In the genomic region with DNA sequence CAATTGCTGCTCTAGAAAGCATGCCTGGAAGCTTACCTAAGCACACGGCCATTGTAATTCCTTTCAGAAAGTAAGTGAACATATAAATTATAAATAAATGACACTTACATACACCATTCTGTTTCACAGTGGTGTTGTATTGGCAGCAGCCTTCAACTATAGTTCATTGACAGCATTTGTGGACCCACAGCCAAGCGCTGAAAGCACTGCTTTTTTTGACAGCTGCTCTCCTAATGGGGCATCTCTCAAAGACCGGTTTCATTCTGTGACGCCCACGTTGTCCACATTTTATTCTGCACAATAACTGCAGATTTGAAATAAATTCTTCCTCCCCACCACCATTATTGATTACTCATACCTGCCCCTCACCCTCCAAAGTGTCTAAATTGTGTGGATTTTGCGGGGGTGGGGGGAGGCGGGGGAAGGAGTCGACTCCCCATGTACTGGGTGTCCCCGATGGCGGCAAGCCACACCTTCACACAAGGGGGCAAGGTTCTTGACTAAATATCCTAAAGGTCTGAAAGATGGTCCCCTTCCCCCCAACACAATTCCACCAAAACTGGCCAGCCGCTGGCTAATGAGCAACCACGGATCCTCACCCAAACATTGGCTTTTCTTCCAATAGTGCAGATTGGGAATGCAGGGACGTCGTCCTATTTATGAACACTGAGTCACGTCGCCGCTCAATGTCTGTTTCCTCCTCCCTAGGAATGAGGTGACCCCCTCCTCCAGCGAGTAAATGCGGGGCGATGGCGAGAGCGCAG, we compare ENCODE assay signal across 9 cellular contexts. TPM values are rescaled to one million over a fixed set of nuclear protein-coding genes. Genes with fewer than 3 reads are reported as not detected.
DNase-seq lines count a peak whose midpoint lies in the region; ATAC-seq and TF ChIP-seq lines count a peak whose summit lies in the region.
"Had no signal": no experiment of that assay in that cellular context is flagged by ENCODE, and none has a peak within 500 bp of the region (broad histone marks: within the 10 kb centered on the region; RNA-seq: fewer than 3 reads in every experiment).

No MANE protein-coding gene starts in this region.

- CTCF ChIA-PET in Calu3 (lab: Charles Lee): no interaction called here

- H3K4me1 Mint-ChIP-seq in Calu3 (ENCODE audit: low read depth, unreplicated experiment): no peaks in the 10 kb centered on the region
- peaks cover 5% of the 10 kb centered on the region for H3K4me1 Mint-ChIP-seq in mesothelial cell of epicardium

- H3K36me3 Mint-ChIP-seq in Calu3 (ENCODE audit: insufficient read depth, unreplicated experiment) (peaks cover 15% of the 10 kb centered on the region), mesothelial cell of epicardium (no peaks in the 10 kb centered on the region)

- H3K27ac ChIP-seq in upper lobe of right lung: peak overlapping the region; percentile 81

- peaks cover 14% of the 10 kb centered on the region for H3K4me1 ChIP-seq in upper lobe of right lung

- ATAC-seq in upper lobe of right lung: no peak
- ATAC-seq in HG03378 (IDR thresholded peaks at IDR 0.05; ENCODE audit: unreplicated experiment): no peak
- ATAC-seq in HG03342 (IDR thresholded peaks at IDR 0.05; ENCODE audit: unreplicated experiment): no peak

- H3K9me3 Mint-ChIP-seq in Calu3 (ENCODE audit: low read depth, unreplicated experiment): no peaks in the 10 kb centered on the region
- H3K9me3 Mint-ChIP-seq in mesothelial cell of epicardium: no peaks in the 10 kb centered on the region

- TF ChIP-seq CTCF in Calu3 (IDR thresholded peaks at IDR 0.05; ENCODE audit: unreplicated experiment): no peak
- no peak for TF ChIP-seq CTCF in cardiac fibroblast (IDR thresholded peaks at IDR 0.05; ENCODE audit: low read depth, low read length)
- TF ChIP-seq CTCF in mesothelial cell of epicardium (IDR thresholded peaks at IDR 0.05; ENCODE audit: unreplicated experiment): no peak
- no peak for TF ChIP-seq CTCF in upper lobe of right lung (IDR thresholded peaks at IDR 0.05)

- no peaks in the 10 kb centered on the region for H3K36me3 ChIP-seq in upper lobe of right lung

- H3K4me3 ChIP-seq in cardiac fibroblast (replicated peaks in 1 of 2; ENCODE audit: low read depth in 2 of 2, low read length in 2 of 2) (peak overlapping the region; percentile 67 to 83), upper lobe of right lung (peak overlapping the region; percentile 70)

- intact Hi-C loops in Calu3 (cut with micrococcal nuclease; ENCODE audit: unreplicated experiment): no loop called here
- intact Hi-C loops in upper lobe of right lung (cut with DNase I): no loop called here

- H3K27ac Mint-ChIP-seq in Calu3 (ENCODE audit: unreplicated experiment) (no peak overlapping the region), mesothelial cell of epicardium (no peak overlapping the region)

- H3K27me3 ChIP-seq in upper lobe of right lung: no peaks in the 10 kb centered on the region

- H3K9me3 ChIP-seq in upper lobe of right lung: no peaks in the 10 kb centered on the region

- H3K27me3 Mint-ChIP-seq in Calu3 (ENCODE audit: unreplicated experiment): peaks cover 31% of the 10 kb centered on the region
- H3K27me3 Mint-ChIP-seq in mesothelial cell of epicardium (ENCODE audit: low read depth): peaks cover 60% of the 10 kb centered on the region

- peak; percentile 2 for DNase-seq in Calu3
- peak; percentile 8 for DNase-seq in NAMALWA (ENCODE audit: low spot score)
- DNase-seq in cardiac fibroblast (ENCODE audit: low read depth in 2 of 2): peak; percentile 15 to 30
- no peak for DNase-seq in mesothelial cell of epicardium (ENCODE audit: low spot score in 2 of 2, unreplicated experiment in 2 of 2)
- no peak for DNase-seq in upper lobe of right lung
- no peak for DNase-seq in H4 (ENCODE audit: low spot score)

- H3K4me3 Mint-ChIP-seq in Calu3 (ENCODE audit: low read depth, unreplicated experiment) (peak overlapping the region; percentile 75), mesothelial cell of epicardium (peak overlapping the region; percentile 73)

- BruUV-seq in Calu3 (replicated peaks; lab: Mats Ljungman, UMichigan): TSS peak; percentile 41

RNA-seq across cellular contexts. Expression of gene RCAN1, which starts 1.1 kb away (rescaled TPM):
- 25.4 and 25.7 TPM in 2 replicates for total RNA-seq in Calu3 (2022)
- total RNA-seq in mesothelial cell of epicardium: 13.9 to 15.7 TPM (median 14.8 TPM) in 3 replicates
- total RNA-seq in upper lobe of right lung: 26.9 TPM
- total RNA-seq in H4 (2014; rRNA removed; shearing (Covaris generic)): 43.7 and 52.2 TPM in 2 replicates

RNA-seq across cellular contexts. Expression of gene CLIC6, which starts 54.9 kb away (rescaled TPM):
- 0.24 and 0.42 TPM in 2 replicates for total RNA-seq in Calu3 (2022)
- 1.4 to 1.7 TPM (median 1.5 TPM) in 3 replicates for total RNA-seq in mesothelial cell of epicardium
- total RNA-seq in upper lobe of right lung: 12.3 TPM
- not detected in 2 replicates for total RNA-seq in H4 (2014; rRNA removed; shearing (Covaris generic))
- total RNA-seq: SK-MEL-5 had no signal

Comparison
In these comparisons a context has a peak if more than half of its experiments do, and no peak if none do; other contexts are left out.
1. DNase-seq: peak in Calu3 (single experiment), NAMALWA (single experiment) and cardiac fibroblast (2 of 2); none in mesothelial cell of epicardium (0 of 2), upper lobe of right lung (single experiment) and H4 (single experiment).